In genomic region chr2:187117483-187117882, GRCh38 we compare ENCODE assay signal across 19 cellular contexts.
A peak's percentile ranks its signal among the peaks of the same experiment; 100 is the strongest.
DNase-seq lines count a peak whose midpoint lies in the region; ATAC-seq, FAIRE-seq and TF ChIP-seq lines count a peak whose summit lies in the region.
"Had no signal": no experiment of that assay in that cellular context is flagged by ENCODE, and none has a peak within 500 bp of the region (broad histone marks: within the 10 kb centered on the region; RNA-seq: fewer than 3 reads in every experiment).

No MANE protein-coding gene starts in this region.

- H3K9me2 ChIP-seq in GM23248 (ENCODE audit: insufficient read depth) = no peaks in the 10 kb centered on the region

- 65% methylated on average over 1 of the region's 1 CpG for WGBS in A549 (ENCODE audit: missing lambda C conversion rate)
- WGBS in GM23248 (ENCODE audit: low coverage in 1 of 2, low lambda C conversion rate in 2 of 2, missing lambda C conversion rate in 2 of 2), 2 experiments = 96 to 100% methylated on average over 1 of the region's 1 CpG
- no CpG with 5 or more reads among the region's 1 CpG for WGBS in iPS DF 6.9 (ENCODE audit: insufficient coverage, insufficient read length)

- no peak overlapping the region for H3K4me3 ChIP-seq in A549
- no peak overlapping the region for H3K4me3 ChIP-seq in GM23248
- H3K4me3 ChIP-seq in iPS DF 6.9 (ENCODE audit: low read length) = no peak overlapping the region
- H3K4me3 ChIP-seq: sigmoid colon, uterus had no signal

- no peak overlapping the region for H3K4me2 ChIP-seq in A549
- no peak overlapping the region for H3K4me2 ChIP-seq in GM23248 (ENCODE audit: unreplicated experiment)

- H3K36me3 Mint-ChIP-seq in effector memory CD8-positive, alpha-beta T cell (ENCODE audit: insufficient read depth) = no peaks in the 10 kb centered on the region
- H3K36me3 Mint-ChIP-seq in T-helper 2 cell treated with Interferon-gamma antibody and Interleukin-4, amounts not matched to agents 5 μg/mL and 100 μg/mL, for 36 hours (ENCODE audit: low read depth) = no peaks in the 10 kb centered on the region
- H3K36me3 Mint-ChIP-seq: CD4-positive, alpha-beta memory T cell had no signal

- no peak overlapping the region for H3K9ac ChIP-seq in GM23248

- ATAC-seq in A549 (peak; percentile 24 to 58; a peak in 3 of 6 replicates), HG03354 (IDR thresholded peaks at IDR 0.05; ENCODE audit: poor library complexity, severe bottlenecking, unreplicated experiment) (no peak)
- no peak for ATAC-seq in effector memory CD8-positive, alpha-beta T cell (replicated peaks)
- ATAC-seq: foreskin keratinocyte, left lobe of liver had no signal

- H3K27me3 Mint-ChIP-seq in effector memory CD8-positive, alpha-beta T cell = no peaks in the 10 kb centered on the region
- no peaks in the 10 kb centered on the region for H3K27me3 Mint-ChIP-seq in T-helper 2 cell treated with Interferon-gamma antibody and Interleukin-4, amounts not matched to agents 5 μg/mL and 100 μg/mL, for 36 hours (ENCODE audit: low read depth)
- H3K27me3 Mint-ChIP-seq: CD4-positive, alpha-beta memory T cell had no signal

- no peak overlapping the region for H3K27ac Mint-ChIP-seq in effector memory CD8-positive, alpha-beta T cell
- H3K27ac Mint-ChIP-seq in T-helper 2 cell treated with Interferon-gamma antibody and Interleukin-4, amounts not matched to agents 5 μg/mL and 100 μg/mL, for 36 hours = no peak overlapping the region
- H3K27ac Mint-ChIP-seq: CD4-positive, alpha-beta memory T cell; HFFc6 had no signal

- H3K27ac ChIP-seq in A549 = no peak overlapping the region
- no peak overlapping the region for H3K27ac ChIP-seq in GM23248
- H3K27ac ChIP-seq in iPS DF 6.9 (ENCODE audit: low read length) = no peak overlapping the region
- H3K27ac ChIP-seq: foreskin keratinocyte, sigmoid colon, uterus had no signal

- H3K4me1 Mint-ChIP-seq in effector memory CD8-positive, alpha-beta T cell (ENCODE audit: low read depth in 2 of 2) = no peaks in the 10 kb centered on the region
- H3K4me1 Mint-ChIP-seq in T-helper 2 cell treated with Interferon-gamma antibody and Interleukin-4, amounts not matched to agents 5 μg/mL and 100 μg/mL, for 36 hours (ENCODE audit: low read depth) = no peaks in the 10 kb centered on the region
- H3K4me1 Mint-ChIP-seq: CD4-positive, alpha-beta memory T cell had no signal

- DNase-seq in A549 (ENCODE audit: low read depth in 1 of 2, low spot score in 1 of 2) (peak in 1 of 2 experiments; percentile 11), GM23248 (peak; percentile 3), UCSD-AML1 (lab: John Stamatoyannopoulos, UW; ENCODE audit: unreplicated experiment) (peak; percentile 7), iPS DF 6.9 (ENCODE audit: low read depth, low spot score) (peak; percentile 11), OCI-M2 (lab: John Stamatoyannopoulos, UW; ENCODE audit: unreplicated experiment) (no peak)
- DNase-seq in effector memory CD8-positive, alpha-beta T cell = no peak
- DNase-seq in T-helper 2 cell treated with Interferon-gamma antibody and Interleukin-4, amounts not matched to agents 5 μg/mL and 100 μg/mL, for 36 hours (ENCODE audit: low spot score) = no peak
- DNase-seq: activated gamma-delta T cell treated with Interleukin-2 at 50 U/mL for 16 hours; anterior cingulate cortex; CD4-positive, alpha-beta memory T cell; foreskin keratinocyte; HFFc6; NCI-H1417 treated with DMSO at 0.1 percent for 48 hours; sigmoid colon; stimulated activated CD4-positive, alpha-beta T cell treated with anti-CD3 and anti-CD28 coated beads, Interleukin-2, amount 100 ng/mL, for 48 hours; uterus had no signal

- peaks cover 7 to 10% of the 10 kb centered on the region in 2 donors for H3K9me3 Mint-ChIP-seq in effector memory CD8-positive, alpha-beta T cell
- no peaks in the 10 kb centered on the region for H3K9me3 Mint-ChIP-seq in T-helper 2 cell treated with Interferon-gamma antibody and Interleukin-4, amounts not matched to agents 5 μg/mL and 100 μg/mL, for 36 hours
- H3K9me3 Mint-ChIP-seq: HFFc6 had no signal

- TF ChIP-seq CTCF in A549 (IDR thresholded peaks at IDR 0.05) = no peak

- no peak for TF ChIP-seq EP300 in A549 (IDR thresholded peaks at IDR 0.05)

- no peaks in the 10 kb centered on the region for H3F3A ChIP-seq in GM23248 (ENCODE audit: insufficient read depth)

- TF ChIP-seq POLR2A in A549 (IDR thresholded peaks at IDR 0.05; ENCODE audit: low read length) = no peak

- H3K4me3 Mint-ChIP-seq in effector memory CD8-positive, alpha-beta T cell = no peak overlapping the region
- no peak overlapping the region for H3K4me3 Mint-ChIP-seq in T-helper 2 cell treated with Interferon-gamma antibody and Interleukin-4, amounts not matched to agents 5 μg/mL and 100 μg/mL, for 36 hours
- H3K4me3 Mint-ChIP-seq: CD4-positive, alpha-beta memory T cell; HFFc6 had no signal

- H3K4me1 ChIP-seq in A549 (no peaks in the 10 kb centered on the region), GM23248 (ENCODE audit: insufficient read depth) (no peaks in the 10 kb centered on the region), iPS DF 6.9 (ENCODE audit: control insufficient read depth, insufficient read depth, low read length) (no peaks in the 10 kb centered on the region)
- H3K4me1 ChIP-seq: foreskin keratinocyte, sigmoid colon, uterus had no signal

- H3K27me3 ChIP-seq in GM23248 (replicated peaks; ENCODE audit: insufficient read depth) (no peaks in the 10 kb centered on the region), iPS DF 6.9 (ENCODE audit: control insufficient read depth, insufficient read depth, low read length) (no peaks in the 10 kb centered on the region)
- H3K27me3 ChIP-seq: foreskin keratinocyte, sigmoid colon, uterus had no signal

- H2AFZ ChIP-seq in GM23248 = no peak overlapping the region

- no peaks in the 10 kb centered on the region for H3K79me2 ChIP-seq in GM23248 (ENCODE audit: insufficient read depth)

- CTCF ChIA-PET in A549 (lab: Yijun Ruan, JAX) = interaction anchor here (1.4 kb wide), 1 partner anchor 21 kb away, joined by 3 read pairs; no protein-coding TSS in a partner anchor

- FAIRE-seq in A549 (lab: Jason Lieb, UNC) = no peak
- FAIRE-seq: HTR-8/SVneo had no signal

- POLR2A ChIA-PET in A549 (lab: Yijun Ruan, JAX) = no interaction called here

- no peaks in the 10 kb centered on the region for H4K20me1 ChIP-seq in GM23248 (ENCODE audit: insufficient read depth)

- H3K36me3 ChIP-seq in GM23248 (ENCODE audit: low read depth) (no peaks in the 10 kb centered on the region), iPS DF 6.9 (ENCODE audit: control insufficient read depth, insufficient read depth, low read length) (no peaks in the 10 kb centered on the region)
- H3K36me3 ChIP-seq: sigmoid colon, uterus had no signal

- in situ Hi-C loops in GM23248 (cut with MboI) = no loop called here

- no peak for TF ChIP-seq RAD21 in A549 (conservative IDR thresholded peaks at IDR 0.05 in 1 of 2, IDR thresholded peaks at IDR 0.05 in 1 of 2)

- H3K9me3 ChIP-seq in A549 (no peaks in the 10 kb centered on the region), GM23248 (ENCODE audit: low read depth) (no peaks in the 10 kb centered on the region), iPS DF 6.9 (ENCODE audit: control insufficient read depth, insufficient read depth, low read length) (no peaks in the 10 kb centered on the region)
- H3K9me3 ChIP-seq: sigmoid colon, uterus had no signal

TF ChIP-seq in A549, 52 proteins besides CTCF, POLR2A, EP300 and RAD21 (continues in another document):
- TF ChIP-seq RFX5 (IDR thresholded peaks at IDR 0.05) = no peak
- TF ChIP-seq KDM1A (IDR thresholded peaks at IDR 0.05; ENCODE audit: low read depth) = no peak
- no peak for TF ChIP-seq RARB (CRISPR knock-in tag; IDR thresholded peaks at IDR 0.05)
- TF ChIP-seq HOXB5 (CRISPR knock-in tag; IDR thresholded peaks at IDR 0.05) = no peak
- no peak for TF ChIP-seq HDAC2 (IDR thresholded peaks at IDR 0.05)
- no peak for TF ChIP-seq SREBF2 (IDR thresholded peaks at IDR 0.05)
- TF ChIP-seq MYC (IDR thresholded peaks at IDR 0.05; ENCODE audit: borderline replicate concordance, low read length) = no peak
- TF ChIP-seq BCL3 (IDR thresholded peaks at IDR 0.05) = no peak
- TF ChIP-seq E2F6 (IDR thresholded peaks at IDR 0.05; ENCODE audit: borderline replicate concordance, low read depth) = no peak

Comparison
In these comparisons a context has a peak if more than half of its experiments do, and no peak if none do; other contexts are left out.
1. ATAC-seq: peak in A549 (2 of 2); none in effector memory CD8-positive, alpha-beta T cell (single experiment) and HG03354 (single experiment).
2. DNase-seq: peak in GM23248 (single experiment), UCSD-AML1 (single experiment) and iPS DF 6.9 (single experiment); none in effector memory CD8-positive, alpha-beta T cell (0 of 3), OCI-M2 (single experiment) and T-helper 2 cell treated with Interferon-gamma antibody and Interleukin-4, amounts not matched to agents 5 μg/mL and 100 μg/mL, for 36 hours (single experiment).